In genomic region chr6:158737710-158738615, GRCh38 we compare ENCODE assay signal across 11 cellular contexts.
A peak's percentile ranks its signal among the peaks of the same experiment; 100 is the strongest.
DNase-seq lines count a peak whose midpoint lies in the region; ATAC-seq and TF ChIP-seq lines count a peak whose summit lies in the region.
"Had no signal": no experiment of that assay in that cellular context is flagged by ENCODE, and none has a peak within 500 bp of the region (broad histone marks: within the 10 kb centered on the region; RNA-seq: fewer than 3 reads in every experiment).

No MANE protein-coding gene starts in this region.

- H3K27me3 Mint-ChIP-seq in stimulated activated naive CD8-positive, alpha-beta T cell treated with anti-CD3 and anti-CD28 coated beads, Interleukin-15, Interleukin-2, amounts not matched to agents 100 ng/mL and 50 ng/mL, for 24 hours: no peaks in the 10 kb centered on the region
- H3K27me3 Mint-ChIP-seq: activated naive CD4-positive, alpha-beta T cell treated with anti-CD3 and anti-CD28 coated beads, Interleukin-2, amount 50 U/mL, for 24 hours had no signal

- no TSS peak for BruUV-seq in Panc1 (replicated peaks; lab: Mats Ljungman, UMichigan)

- intact Hi-C loops in Right ventricle myocardium superior (cut with DNase I): no loop called here
- intact Hi-C loops in Right ventricle myocardium inferior (cut with DNase I): no loop called here
- intact Hi-C loops in Panc1 (cut with micrococcal nuclease; ENCODE audit: unreplicated experiment): no loop called here

- H3K27ac Mint-ChIP-seq in stimulated activated naive CD8-positive, alpha-beta T cell treated with anti-CD3 and anti-CD28 coated beads, Interleukin-15, Interleukin-2, amounts not matched to agents 100 ng/mL and 50 ng/mL, for 24 hours: peak overlapping the region; percentile 31
- H3K27ac Mint-ChIP-seq: activated naive CD4-positive, alpha-beta T cell treated with anti-CD3 and anti-CD28 coated beads, Interleukin-2, amount 50 U/mL, for 24 hours had no signal

- in situ Hi-C loops in Panc1 (cut with HindIII; ENCODE audit: low pct_unique_long_range_greater_than_20kb, low sequenced_read_pairs): no loop called here

- no peak for TF ChIP-seq CTCF in Panc1 (IDR thresholded peaks at IDR 0.05)

- no peak overlapping the region for H3K27ac ChIP-seq in Panc1 (ENCODE audit: low read length)

- no peaks in the 10 kb centered on the region for H3K27me3 ChIP-seq in Panc1 (ENCODE audit: control insufficient read depth, insufficient read depth, low read length)

- CTCF ChIA-PET in Panc1 (lab: Charles Lee): no interaction called here

- no peak overlapping the region for H3K4me3 Mint-ChIP-seq in stimulated activated naive CD8-positive, alpha-beta T cell treated with anti-CD3 and anti-CD28 coated beads, Interleukin-15, Interleukin-2, amounts not matched to agents 100 ng/mL and 50 ng/mL, for 24 hours
- H3K4me3 Mint-ChIP-seq: activated naive CD4-positive, alpha-beta T cell treated with anti-CD3 and anti-CD28 coated beads, Interleukin-2, amount 50 U/mL, for 24 hours; neural crest cell had no signal

- POLR2A ChIA-PET in Panc1 (lab: Charles Lee): no interaction called here

- H3K4me3 ChIP-seq in Panc1 (ENCODE audit: low read depth in 2 of 2, low read length in 2 of 2): no peak overlapping the region

- H3K9me3 ChIP-seq in Panc1 (ENCODE audit: control insufficient read depth, insufficient read depth, low read depth, low read length): peaks cover 4% of the 10 kb centered on the region; the same call in 1 of the 2 replicates

- peaks cover 17% of the 10 kb centered on the region for H3K9me3 Mint-ChIP-seq in stimulated activated naive CD8-positive, alpha-beta T cell treated with anti-CD3 and anti-CD28 coated beads, Interleukin-15, Interleukin-2, amounts not matched to agents 100 ng/mL and 50 ng/mL, for 24 hours

- no peaks in the 10 kb centered on the region for H3K36me3 ChIP-seq in Panc1 (ENCODE audit: control insufficient read depth, insufficient read depth, low read length)

- H3K36me3 Mint-ChIP-seq in stimulated activated naive CD8-positive, alpha-beta T cell treated with anti-CD3 and anti-CD28 coated beads, Interleukin-15, Interleukin-2, amounts not matched to agents 100 ng/mL and 50 ng/mL, for 24 hours (ENCODE audit: low read depth): peaks cover 88% of the 10 kb centered on the region

- no peaks in the 10 kb centered on the region for H3K4me1 ChIP-seq in Panc1 (ENCODE audit: control insufficient read depth, insufficient read depth, low read length)

- peaks cover 10% of the 10 kb centered on the region for H3K4me1 Mint-ChIP-seq in stimulated activated naive CD8-positive, alpha-beta T cell treated with anti-CD3 and anti-CD28 coated beads, Interleukin-15, Interleukin-2, amounts not matched to agents 100 ng/mL and 50 ng/mL, for 24 hours (ENCODE audit: low read depth)
- H3K4me1 Mint-ChIP-seq: activated naive CD4-positive, alpha-beta T cell treated with anti-CD3 and anti-CD28 coated beads, Interleukin-2, amount 50 U/mL, for 24 hours; neural crest cell had no signal

- ATAC-seq in Right ventricle myocardium superior (ENCODE audit: poor library complexity) (peak; percentile 39), Right ventricle myocardium inferior (no peak), Panc1 (peak; percentile 51; the same call in 1 of the 2 replicates), GM18867 (IDR thresholded peaks at IDR 0.05; ENCODE audit: unreplicated experiment) (no peak)

- DNase-seq in Right ventricle myocardium superior (no peak), Right ventricle myocardium inferior (ENCODE audit: missing footprints) (no peak), Panc1 (ENCODE audit: low read depth, low spot score) (no peak), fibroblast of peridontal ligament (ENCODE audit: extremely low read depth) (peak; percentile 8), CD1c-positive myeloid dendritic cell (ENCODE audit: extremely low spot score) (no peak), retina (no peak)
- DNase-seq: head of caudate nucleus had no signal

Comparison
In these comparisons a context has a peak if more than half of its experiments do, and no peak if none do; other contexts are left out.
1. ATAC-seq: peak in Right ventricle myocardium superior (single experiment) and Panc1 (single experiment); none in Right ventricle myocardium inferior (single experiment) and GM18867 (single experiment).